19 cellular contexts compared by ENCODE assay signal in the genomic region with DNA sequence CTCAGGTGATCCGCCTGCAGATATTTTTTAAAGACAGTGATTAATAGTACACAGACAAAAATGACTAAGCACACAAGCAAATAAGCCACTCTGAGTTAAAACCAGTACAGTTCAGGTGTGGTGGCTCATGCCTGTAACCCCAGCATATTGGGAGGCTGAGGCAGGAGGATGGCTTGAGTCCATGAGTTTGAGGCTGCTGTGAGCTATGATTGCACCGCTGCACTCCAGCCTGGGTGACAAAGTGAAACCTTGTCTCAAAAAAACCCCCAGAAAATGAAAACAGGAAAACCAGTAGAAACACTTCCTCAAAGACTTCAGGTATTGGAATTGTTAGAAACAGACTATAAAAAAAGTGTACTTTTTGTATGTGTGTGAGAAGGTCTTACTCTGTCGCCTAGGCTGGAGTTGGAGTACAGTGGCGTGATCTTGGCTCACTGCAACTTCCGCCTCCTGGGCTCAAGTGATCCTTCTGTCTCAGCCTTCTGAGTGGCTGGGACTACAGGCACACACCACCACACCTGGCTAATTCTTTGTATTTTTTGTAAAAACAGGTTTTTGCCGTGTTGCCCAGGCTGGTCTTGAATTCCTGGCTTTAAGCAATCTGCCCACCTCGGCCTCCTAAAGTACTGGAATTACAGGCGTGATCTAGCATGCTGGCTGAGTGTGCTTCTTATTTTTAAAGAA. TPM values are rescaled to one million over a fixed set of nuclear protein-coding genes. Genes with fewer than 3 reads are reported as not detected.
DNase-seq lines count a peak whose midpoint lies in the region; ATAC-seq, FAIRE-seq and TF ChIP-seq lines count a peak whose summit lies in the region.
"Had no signal": no experiment of that assay in that cellular context is flagged by ENCODE, and none has a peak within 500 bp of the region (broad histone marks: within the 10 kb centered on the region; RNA-seq: fewer than 3 reads in every experiment).

No MANE protein-coding gene starts in this region.

- H3K4me2 ChIP-seq in BLaER1 treated with 17β-estradiol and CSF1 and Interleukin-3, amounts not matched to agents 10 nM and 100 nM, result peak overlapping the region in 6 of 11 experiments; percentile 1 to 43 (median 14); a peak in 6 of 22 replicates

- peaks cover 31% of the 10 kb centered on the region for H3K36me3 Mint-ChIP-seq in activated T-helper 1 cell treated with anti-CD3 and anti-CD28 coated beads, Interleukin-12 subunit alpha, Interleukin-12 subunit beta, Interleukin-2, Interleukin-4 antibody, amounts not matched to agents 30 ng/mL and 10 ng/mL and 1 ng/mL, durations not matched to agents 14 hours and 24 hours and 36 hours (ENCODE audit: low read depth)
- H3K36me3 Mint-ChIP-seq in memory B cell, result peaks cover 10% of the 10 kb centered on the region

- intact Hi-C loops in activated T-helper 1 cell treated with anti-CD3 and anti-CD28 coated beads, Interleukin-12 subunit alpha, Interleukin-12 subunit beta, Interleukin-2, Interleukin-4 antibody, amounts not matched to agents 30 ng/mL and 10 ng/mL and 1 ng/mL, durations not matched to agents 14 hours and 24 hours and 36 hours (cut with micrococcal nuclease), result no loop called here

- no peak overlapping the region for H3K4me3 ChIP-seq in BLaER1 treated with 17β-estradiol and CSF1 and Interleukin-3, amounts not matched to agents 10 nM and 100 nM
- no peak overlapping the region for H3K4me3 ChIP-seq in SJCRH30
- H3K4me3 ChIP-seq: colonic mucosa, mucosa of descending colon, testis had no signal

- H3K27me3 Mint-ChIP-seq in activated T-helper 1 cell treated with anti-CD3 and anti-CD28 coated beads, Interleukin-12 subunit alpha, Interleukin-12 subunit beta, Interleukin-2, Interleukin-4 antibody, amounts not matched to agents 30 ng/mL and 10 ng/mL and 1 ng/mL, durations not matched to agents 14 hours and 24 hours and 36 hours (ENCODE audit: insufficient read depth), result no peaks in the 10 kb centered on the region
- H3K27me3 Mint-ChIP-seq in memory B cell, result no peaks in the 10 kb centered on the region

- DNase-seq in GM12891 (ENCODE audit: insufficient read length, low spot score) (no peak), memory B cell (ENCODE audit: low spot score in 2 of 2) (no peak), occipital lobe (lab: John Stamatoyannopoulos, UW) (no peak), SJCRH30 (no peak), cerebellar cortex (ENCODE audit: low spot score) (no peak)
- DNase-seq in activated T-helper 1 cell treated with anti-CD3 and anti-CD28 coated beads, Interleukin-12 subunit alpha, Interleukin-12 subunit beta, Interleukin-2, Interleukin-4 antibody, amounts not matched to agents 30 ng/mL and 10 ng/mL and 1 ng/mL, durations not matched to agents 14 hours and 24 hours and 36 hours (ENCODE audit: low spot score), result no peak
- DNase-seq in stimulated activated CD4-positive, alpha-beta T cell treated with anti-CD3 and anti-CD28 coated beads, Interleukin-2, amount 100 ng/mL, for 24 hours, result no peak
- DNase-seq: activated effector memory CD4-positive, alpha-beta T cell treated with Interleukin-2 at 50 U/mL for 16 hours; colonic mucosa; foreskin melanocyte; GOT3; mucosa of descending colon; NCI-H1092 treated with DMSO at 0.1 percent for 48 hours; NCI-H2171; NCI-H774; stimulated activated CD4-positive, alpha-beta T cell treated with anti-CD3 and anti-CD28 coated beads, Interleukin-4, amount 100 ng/mL, for 1 hour; testis had no signal

- no peak for TF ChIP-seq POLR2A in GM12891 (IDR thresholded peaks at IDR 0.05; ENCODE audit: low read depth, low read length)

- no peak overlapping the region; a peak in 1 of 22 replicates for H3K27ac ChIP-seq in BLaER1 treated with 17β-estradiol and CSF1 and Interleukin-3, amounts not matched to agents 10 nM and 100 nM
- no peak overlapping the region for H3K27ac ChIP-seq in SJCRH30
- H3K27ac ChIP-seq: colonic mucosa, testis had no signal

- H3K27ac Mint-ChIP-seq in activated T-helper 1 cell treated with anti-CD3 and anti-CD28 coated beads, Interleukin-12 subunit alpha, Interleukin-12 subunit beta, Interleukin-2, Interleukin-4 antibody, amounts not matched to agents 30 ng/mL and 10 ng/mL and 1 ng/mL, durations not matched to agents 14 hours and 24 hours and 36 hours, result peak overlapping the region; percentile 81
- H3K27ac Mint-ChIP-seq in memory B cell, result no peak overlapping the region

- no peaks in the 10 kb centered on the region for H3K27me3 ChIP-seq in BLaER1 treated with 17β-estradiol and CSF1 and Interleukin-3, amounts not matched to agents 10 nM and 100 nM
- no peaks in the 10 kb centered on the region for H3K27me3 ChIP-seq in SJCRH30
- H3K27me3 ChIP-seq: colonic mucosa, testis had no signal

- no peak overlapping the region for H3K4me3 Mint-ChIP-seq in activated T-helper 1 cell treated with anti-CD3 and anti-CD28 coated beads, Interleukin-12 subunit alpha, Interleukin-12 subunit beta, Interleukin-2, Interleukin-4 antibody, amounts not matched to agents 30 ng/mL and 10 ng/mL and 1 ng/mL, durations not matched to agents 14 hours and 24 hours and 36 hours
- H3K4me3 Mint-ChIP-seq in memory B cell, result peak overlapping the region; percentile 47

- peak; percentile 94 for FAIRE-seq in GM12891 (lab: Jason Lieb, UNC)
- FAIRE-seq: G401.6 had no signal

- H3K4me1 Mint-ChIP-seq in activated T-helper 1 cell treated with anti-CD3 and anti-CD28 coated beads, Interleukin-12 subunit alpha, Interleukin-12 subunit beta, Interleukin-2, Interleukin-4 antibody, amounts not matched to agents 30 ng/mL and 10 ng/mL and 1 ng/mL, durations not matched to agents 14 hours and 24 hours and 36 hours (ENCODE audit: low read depth), result peaks cover 5% of the 10 kb centered on the region
- peaks cover 9% of the 10 kb centered on the region for H3K4me1 Mint-ChIP-seq in memory B cell

- no peaks in the 10 kb centered on the region for H3K9me3 Mint-ChIP-seq in activated T-helper 1 cell treated with anti-CD3 and anti-CD28 coated beads, Interleukin-12 subunit alpha, Interleukin-12 subunit beta, Interleukin-2, Interleukin-4 antibody, amounts not matched to agents 30 ng/mL and 10 ng/mL and 1 ng/mL, durations not matched to agents 14 hours and 24 hours and 36 hours
- no peaks in the 10 kb centered on the region for H3K9me3 Mint-ChIP-seq in memory B cell

- peaks cover 0 to 8% (median 0%) of the 10 kb centered on the region in 11 experiments; a peak in 5 of 22 replicates for H3K9me3 ChIP-seq in BLaER1 treated with 17β-estradiol and CSF1 and Interleukin-3, amounts not matched to agents 10 nM and 100 nM (replicated peaks in 1 of 11)
- 0 out of 2 replicates have a peak, but pooled peaks cover 4% of the 10 kb centered on the region for H3K9me3 ChIP-seq in SJCRH30 (replicated peaks)
- H3K9me3 ChIP-seq: colonic mucosa, mucosa of descending colon, testis had no signal

- no peak overlapping the region for H3K9ac ChIP-seq in BLaER1 treated with 17β-estradiol and CSF1 and Interleukin-3, amounts not matched to agents 10 nM and 100 nM

- peaks cover 0 to 34% (median 0%) of the 10 kb centered on the region in 11 experiments; a peak in 7 of 22 replicates for H4K20me1 ChIP-seq in BLaER1 treated with 17β-estradiol and CSF1 and Interleukin-3, amounts not matched to agents 10 nM and 100 nM

- peak; percentile 84 for ATAC-seq in memory B cell (ENCODE audit: low read depth)
- ATAC-seq: mucosa of descending colon had no signal

- peaks cover 5 to 16% (median 10%) of the 10 kb centered on the region in 10 experiments; a peak in 17 of 20 replicates for H3K4me1 ChIP-seq in BLaER1 treated with 17β-estradiol and CSF1 and Interleukin-3, amounts not matched to agents 10 nM and 100 nM
- H3K4me1 ChIP-seq in SJCRH30, result no peaks in the 10 kb centered on the region
- H3K4me1 ChIP-seq: colonic mucosa, testis had no signal

- H3K36me3 ChIP-seq in BLaER1 treated with 17β-estradiol and CSF1 and Interleukin-3, amounts not matched to agents 10 nM and 100 nM, result peaks cover 67 to 100% (median 98%) of the 10 kb centered on the region in 11 experiments
- H3K36me3 ChIP-seq in SJCRH30, result peaks cover 80% of the 10 kb centered on the region

TF ChIP-seq in GM12891, 5 proteins besides CTCF, POLR2A, EP300 and RAD21:
- TF ChIP-seq PAX5 (IDR thresholded peaks at IDR 0.05; ENCODE audit: insufficient read depth, low read length, severe bottlenecking), result no peak
- no peak for TF ChIP-seq POU2F2 (IDR thresholded peaks at IDR 0.05; ENCODE audit: low read depth, low read length)
- no peak for TF ChIP-seq TAF1 (IDR thresholded peaks at IDR 0.05; ENCODE audit: low read depth, low read length)
- peak; percentile 50 for TF ChIP-seq SPI1 (IDR thresholded peaks at IDR 0.05; ENCODE audit: low read depth, low read length)
- no peak for TF ChIP-seq POLR2AphosphoS5 (IDR thresholded peaks at IDR 0.05; ENCODE audit: low read depth, low read length)

RNA-seq across cellular contexts. Expression of gene PPP6R2, which starts 33.1 kb away (rescaled TPM):
- 22.9 TPM for polyA plus RNA-seq in GM12891 (2012; ENCODE audit: low read depth, missing spikeins)
- 46.0 and 48.5 TPM in 2 replicates for total RNA-seq in activated T-helper 1 cell treated with anti-CD3 and anti-CD28 coated beads, Interleukin-12 subunit alpha, Interleukin-12 subunit beta, Interleukin-2, Interleukin-4 antibody, amounts not matched to agents 30 ng/mL and 10 ng/mL and 1 ng/mL, durations not matched to agents 14 hours and 24 hours and 36 hours
- 71.7 TPM for total RNA-seq in occipital lobe
- total RNA-seq in SJCRH30 (2014; rRNA removed; shearing (Covaris generic)), result 51.6 and 60.6 TPM in 2 replicates

RNA-seq across cellular contexts. Expression of gene DENND6B, which starts 49.4 kb away (rescaled TPM):
- 12.4 TPM for polyA plus RNA-seq in GM12891 (2012; ENCODE audit: low read depth, missing spikeins)
- total RNA-seq in activated T-helper 1 cell treated with anti-CD3 and anti-CD28 coated beads, Interleukin-12 subunit alpha, Interleukin-12 subunit beta, Interleukin-2, Interleukin-4 antibody, amounts not matched to agents 30 ng/mL and 10 ng/mL and 1 ng/mL, durations not matched to agents 14 hours and 24 hours and 36 hours, result 1.7 and 2.2 TPM in 2 replicates
- 16.5 TPM for total RNA-seq in occipital lobe
- 0.08 and 0.18 TPM in 2 replicates for total RNA-seq in SJCRH30 (2014; rRNA removed; shearing (Covaris generic))
